8 cellular contexts compared by ENCODE assay signal in genomic region chr17:75048396-75048933, GRCh38. TPM values are rescaled to one million over a fixed set of nuclear protein-coding genes. Genes with fewer than 3 reads are reported as not detected.
DNase-seq lines count a peak whose midpoint lies in the region; ATAC-seq, FAIRE-seq and TF ChIP-seq lines count a peak whose summit lies in the region.

No MANE protein-coding gene starts in this region.

- no peak for FAIRE-seq in keratinocyte (lab: Jason Lieb, UNC)

- peak overlapping the region; percentile 87 for H3K4me2 ChIP-seq in keratinocyte (ENCODE audit: control insufficient read depth, extremely low read depth, insufficient read depth, low read depth, low read length)

- H3K4me1 ChIP-seq in keratinocyte (ENCODE audit: control insufficient read depth, extremely low read depth, insufficient read depth, low read length): peaks cover 14% of the 10 kb centered on the region
- H3K4me1 ChIP-seq in testis: peaks cover 21% of the 10 kb centered on the region

- H3K4me1 Mint-ChIP-seq in activated T-cell treated with anti-CD3 and anti-CD28 coated beads, Interleukin-2, amount 50 U/mL, for 4 hours (ENCODE audit: low read depth): peaks cover 47% of the 10 kb centered on the region

- no peak overlapping the region for H3K27ac ChIP-seq in keratinocyte (ENCODE audit: control insufficient read depth, insufficient read depth, low read length)
- H3K27ac ChIP-seq in testis: peak overlapping the region in 1 of 2 donors; percentile 86

- H3K9me3 Mint-ChIP-seq in activated T-cell treated with anti-CD3 and anti-CD28 coated beads, Interleukin-2, amount 50 U/mL, for 4 hours: no peaks in the 10 kb centered on the region

- intact Hi-C loops in testis (cut with DNase I; ENCODE audit: low total_unique reads): no loop called here

- peaks cover 9% of the 10 kb centered on the region for H3K36me3 Mint-ChIP-seq in activated T-cell treated with anti-CD3 and anti-CD28 coated beads, Interleukin-2, amount 50 U/mL, for 4 hours (ENCODE audit: insufficient read depth)

- no peak for TF ChIP-seq POLR2A in testis (IDR thresholded peaks at IDR 0.05)

- H3K36me3 ChIP-seq in keratinocyte (ENCODE audit: control insufficient read depth in 2 of 2, extremely low read depth in 1 of 2, insufficient read depth in 2 of 2, low read length in 2 of 2): peaks cover 7 to 13% of the 10 kb centered on the region in 2 experiments
- H3K36me3 ChIP-seq in testis (ENCODE audit: low read depth, missing control alignments): no peaks in the 10 kb centered on the region

- dilution Hi-C loops in keratinocyte (cut with MboI; ENCODE audit: extremely low pct_ligation_motif_present, low sequenced_read_pairs): no loop called here

- H3K9me3 ChIP-seq in keratinocyte (ENCODE audit: control insufficient read depth, low read depth, low read length) (no peaks in the 10 kb centered on the region), testis (no peaks in the 10 kb centered on the region)

- 13 to 27% methylated on average over 5 of the region's 5 CpGs for WGBS in testis, 2 donors

- no peak for DNase-seq in activated T-cell treated with anti-CD3 and anti-CD28 coated beads, Interleukin-2, amount 50 U/mL, for 4 hours
- no peak for DNase-seq in activated T-cell treated with anti-CD3 and anti-CD28 coated beads for 4 hours
- peak; percentile 86 for DNase-seq in amniotic epithelial cell (ENCODE audit: low read depth)
- DNase-seq in keratinocyte (ENCODE audit: low read depth, low spot score): no peak
- DNase-seq in testis: peak; percentile 74
- DNase-seq in NCI-H774 (lab: John Stamatoyannopoulos, UW): no peak
- DNase-seq in cortex of kidney (lab: John Stamatoyannopoulos, UW): no peak
- DNase-seq in activated CD8-positive, alpha-beta memory T cell treated with anti-CD3 and anti-CD28 coated beads for 24 hours: no peak

- TF ChIP-seq CTCF in keratinocyte (optimal IDR thresholded peaks at IDR 0.05 in 1 of 3, IDR thresholded peaks at IDR 0.05 in 1 of 3, conservative IDR thresholded peaks at IDR 0.05 in 1 of 3; ENCODE audit: extremely low read depth in 1 of 3, insufficient read depth in 2 of 3, low read length in 3 of 3): no peak
- TF ChIP-seq CTCF in testis (IDR thresholded peaks at IDR 0.05): no peak

- H3K27me3 ChIP-seq in keratinocyte (ENCODE audit: control insufficient read depth, extremely low read depth, insufficient read depth, low read length) (no peaks in the 10 kb centered on the region), testis (no peaks in the 10 kb centered on the region)

- H3K4me3 ChIP-seq in keratinocyte (ENCODE audit: control insufficient read depth in 2 of 3, extremely low read depth in 1 of 3, insufficient read depth in 2 of 3, low read depth in 1 of 3, low read length in 3 of 3) (peak overlapping the region; percentile 78 to 98 (median 82)), testis (peak overlapping the region; percentile 68 to 95)

- peak overlapping the region; percentile 98 for H3K4me3 Mint-ChIP-seq in activated T-cell treated with anti-CD3 and anti-CD28 coated beads, Interleukin-2, amount 50 U/mL, for 4 hours

- H2AFZ ChIP-seq in keratinocyte (ENCODE audit: control insufficient read depth, low read length): no peak overlapping the region

- H3K27me3 Mint-ChIP-seq in activated T-cell treated with anti-CD3 and anti-CD28 coated beads, Interleukin-2, amount 50 U/mL, for 4 hours (ENCODE audit: low read depth): no peaks in the 10 kb centered on the region

- H3K9ac ChIP-seq in keratinocyte (ENCODE audit: control insufficient read depth, extremely low read depth, insufficient read depth, low read length): peak overlapping the region; percentile 1

- H3K9me1 ChIP-seq in keratinocyte (ENCODE audit: control insufficient read depth, extremely low read depth, insufficient read depth, low read length): no peaks in the 10 kb centered on the region

- H3K79me2 ChIP-seq in keratinocyte (ENCODE audit: control insufficient read depth, insufficient read depth, low read length): peaks cover 21% of the 10 kb centered on the region

- ATAC-seq in activated T-cell treated with anti-CD3 and anti-CD28 coated beads, Interleukin-2, amount 50 U/mL, for 4 hours: no peak

- no peaks in the 10 kb centered on the region for H4K20me1 ChIP-seq in keratinocyte (ENCODE audit: control insufficient read depth, extremely low read depth, insufficient read depth, low read length)

RNA-seq across cellular contexts. Expression of gene KCTD2, which starts 1.4 kb away (rescaled TPM):
- 10 to 100 TPM; 18.5 to 23.9 (median 22.2) TPM for total RNA-seq in activated T-cell treated with anti-CD3 and anti-CD28 coated beads, Interleukin-2, amount 50 U/mL, for 4 hours
- polyA plus RNA-seq in keratinocyte: 20.7 to 22.8 TPM (median 21.2 TPM) in 3 replicates
- polyA plus RNA-seq in keratinocyte (2011; ENCODE audit: low read depth): 15.9 TPM
- 18.1 and 21.4 TPM in 2 replicates for polyA plus RNA-seq in keratinocyte (2011; cell fraction: cytosol; rRNA removed)
- polyA plus RNA-seq in keratinocyte (2011; cell fraction: nucleus; rRNA removed): 23.4 and 23.9 TPM in 2 replicates
- polyA plus RNA-seq in keratinocyte (2012; ENCODE audit: low replicate concordance): 11.6 and 14.1 TPM in 2 replicates
- polyA minus RNA-seq in keratinocyte: 14.8 to 18.9 TPM (median 16.1 TPM) in 3 replicates
- 10.0 TPM for polyA minus RNA-seq in keratinocyte (2011; cell fraction: cytosol; rRNA and poly(A)+ RNA removed)
- polyA minus RNA-seq in keratinocyte (2011; cell fraction: nucleus; rRNA and poly(A)+ RNA removed): 8.2 and 12.1 TPM in 2 replicates
- 100 to 1,000 TPM; 122 to 135 TPM for total RNA-seq in testis
- 88.9 TPM for polyA plus RNA-seq in testis (ENCODE audit: insufficient read depth, low read depth, low replicate concordance)

RNA-seq across cellular contexts. Expression of gene ATP5PD, which starts 1.7 kb away (rescaled TPM):
- total RNA-seq in activated T-cell treated with anti-CD3 and anti-CD28 coated beads, Interleukin-2, amount 50 U/mL, for 4 hours: 100 to 1,000 TPM; 128 to 158 (median 147) TPM
- 240 to 406 TPM (median 276 TPM) in 3 replicates for polyA plus RNA-seq in keratinocyte
- polyA plus RNA-seq in keratinocyte (2011; ENCODE audit: low read depth): 568 TPM
- polyA plus RNA-seq in keratinocyte (2011; cell fraction: cytosol; rRNA removed): 359 and 386 TPM in 2 replicates
- 150 and 186 TPM in 2 replicates for polyA plus RNA-seq in keratinocyte (2011; cell fraction: nucleus; rRNA removed)
- polyA plus RNA-seq in keratinocyte (2012; ENCODE audit: low replicate concordance): 433 and 520 TPM in 2 replicates
- polyA minus RNA-seq in keratinocyte: 94.7 to 314 TPM (median 216 TPM) in 3 replicates
- polyA minus RNA-seq in keratinocyte (2011; cell fraction: cytosol; rRNA and poly(A)+ RNA removed): 120 TPM
- polyA minus RNA-seq in keratinocyte (2011; cell fraction: nucleus; rRNA and poly(A)+ RNA removed): 37.8 and 44.1 TPM in 2 replicates
- total RNA-seq in testis: 100 to 1,000 TPM; 126 to 148 TPM
- polyA plus RNA-seq in testis (ENCODE audit: insufficient read depth, low read depth, low replicate concordance): 190 TPM

RNA-seq across cellular contexts. Expression of gene MRPL58, which starts 36.0 kb away (rescaled TPM):
- total RNA-seq in activated T-cell treated with anti-CD3 and anti-CD28 coated beads, Interleukin-2, amount 50 U/mL, for 4 hours: 10 to 100 TPM; 70.8 to 82.5 (median 81.1) TPM
- 43.3 to 61.1 TPM (median 53.6 TPM) in 3 replicates for polyA plus RNA-seq in keratinocyte
- 71.3 TPM for polyA plus RNA-seq in keratinocyte (2011; ENCODE audit: low read depth)
- polyA plus RNA-seq in keratinocyte (2011; cell fraction: cytosol; rRNA removed): 41.1 and 43.1 TPM in 2 replicates
- polyA plus RNA-seq in keratinocyte (2011; cell fraction: nucleus; rRNA removed): 20.9 and 24.8 TPM in 2 replicates
- 32.9 and 50.3 TPM in 2 replicates for polyA plus RNA-seq in keratinocyte (2012; ENCODE audit: low replicate concordance)
- 5.0 to 12.5 TPM (median 9.9 TPM) in 3 replicates for polyA minus RNA-seq in keratinocyte
- 20.1 TPM for polyA minus RNA-seq in keratinocyte (2011; cell fraction: cytosol; rRNA and poly(A)+ RNA removed)
- polyA minus RNA-seq in keratinocyte (2011; cell fraction: nucleus; rRNA and poly(A)+ RNA removed): 6.4 and 7.1 TPM in 2 replicates
- total RNA-seq in testis: 10 to 100 TPM; 24.3 to 38.1 TPM
- 20.9 TPM for polyA plus RNA-seq in testis (ENCODE audit: insufficient read depth, low read depth, low replicate concordance)

RNA-seq across cellular contexts. Expression of gene SLC16A5, which starts 39.3 kb away (rescaled TPM):
- total RNA-seq in activated T-cell treated with anti-CD3 and anti-CD28 coated beads, Interleukin-2, amount 50 U/mL, for 4 hours: 1 to 10 TPM in 1 of 3 donors, under 1 TPM in 2; 0.53 to 1.2 (median 0.55) TPM
- polyA plus RNA-seq in keratinocyte (3.5 to 5.4 TPM (median 4.0 TPM) in 3 replicates), testis (ENCODE audit: insufficient read depth, low read depth, low replicate concordance) (6.9 TPM)
- polyA plus RNA-seq in keratinocyte (2011; ENCODE audit: low read depth): 0.45 TPM
- polyA plus RNA-seq in keratinocyte (2011; cell fraction: cytosol; rRNA removed): 2.6 and 5.7 TPM in 2 replicates
- polyA plus RNA-seq in keratinocyte (2011; cell fraction: nucleus; rRNA removed): 16.1 and 26.3 TPM in 2 replicates
- 3.6 and 4.8 TPM in 2 replicates for polyA plus RNA-seq in keratinocyte (2012; ENCODE audit: low replicate concordance)
- polyA minus RNA-seq in keratinocyte: 4.4 to 7.2 TPM (median 7.0 TPM) in 3 replicates
- 7.5 TPM for polyA minus RNA-seq in keratinocyte (2011; cell fraction: cytosol; rRNA and poly(A)+ RNA removed)
- 9.1 and 9.6 TPM in 2 replicates for polyA minus RNA-seq in keratinocyte (2011; cell fraction: nucleus; rRNA and poly(A)+ RNA removed)
- 10 to 100 TPM in 1 of 2 donors, 1 to 10 TPM in 1; 6.4 to 11.1 TPM for total RNA-seq in testis

Comparison
In these comparisons a context has a peak if more than half of its experiments do, and no peak if none do; other contexts are left out.
1. DNase-seq: peak in amniotic epithelial cell (single experiment) and testis (single experiment); none in activated T-cell treated with anti-CD3 and anti-CD28 coated beads, Interleukin-2, amount 50 U/mL, for 4 hours (single experiment), activated T-cell treated with anti-CD3 and anti-CD28 coated beads for 4 hours (single experiment), keratinocyte (single experiment), NCI-H774 (single experiment), cortex of kidney (single experiment) and activated CD8-positive, alpha-beta memory T cell treated with anti-CD3 and anti-CD28 coated beads for 24 hours (single experiment).
2. RNA of gene KCTD2, which starts 1.4 kb away (total RNA-seq): 122 to 135 TPM in testis; 18.5 to 23.9 TPM in activated T-cell treated with anti-CD3 and anti-CD28 coated beads, Interleukin-2, amount 50 U/mL, for 4 hours; every median in the first group is over 4 times any median in the second.